12 cellular contexts compared by ENCODE assay signal in the genomic region with DNA sequence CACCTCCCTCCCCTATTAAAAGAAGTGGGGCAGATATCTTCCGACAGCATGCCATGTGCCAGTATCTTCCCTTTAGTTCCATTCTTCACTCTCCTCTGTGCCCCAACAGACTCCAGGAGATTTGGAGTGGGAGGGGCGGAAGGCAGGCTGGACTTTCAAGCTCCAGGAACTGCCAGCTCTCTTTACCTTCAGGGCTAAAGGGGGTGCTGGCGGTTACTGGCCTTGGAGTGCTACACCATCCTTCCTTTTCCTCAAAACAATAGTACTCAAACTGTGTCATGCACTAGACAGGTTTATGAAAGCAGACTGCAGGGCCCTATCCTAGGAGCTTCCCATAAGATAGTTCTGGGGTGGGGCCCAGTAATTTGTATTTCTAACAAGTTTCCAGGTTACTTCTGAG. TPM values are rescaled to one million over a fixed set of nuclear protein-coding genes. Genes with fewer than 3 reads are reported as not detected.
DNase-seq lines count a peak whose midpoint lies in the region; ATAC-seq and TF ChIP-seq lines count a peak whose summit lies in the region.
"Had no signal": no experiment of that assay in that cellular context is flagged by ENCODE, and none has a peak within 500 bp of the region (broad histone marks: within the 10 kb centered on the region; RNA-seq: fewer than 3 reads in every experiment).

No MANE protein-coding gene starts in this region.

- POLR2A ChIA-PET in activated CD8-positive, alpha-beta T cell treated with anti-CD3 and anti-CD28 coated beads, Interleukin-2, amount 10 ng/mL, durations not matched to agents 7 days and 5 days (lab: Charles Lee): interaction anchor here (0.8 to 2.9 kb wide), 2 partner anchors 13 to 25 kb away, joined by 3 to 9 read pairs; no protein-coding TSS in a partner anchor
- POLR2A ChIA-PET in HEK293T (lab: Yijun Ruan, JAX): no interaction called here

- H3K4me3 Mint-ChIP-seq in activated CD8-positive, alpha-beta memory T cell treated with anti-CD3 and anti-CD28 coated beads, Interleukin-2, amount 10 ng/mL, durations not matched to agents 7 days and 5 days: peak overlapping the region; percentile 80
- H3K4me3 Mint-ChIP-seq in activated CD8-positive, alpha-beta T cell treated with anti-CD3 and anti-CD28 coated beads, Interleukin-2, amount 10 ng/mL, durations not matched to agents 7 days and 5 days: peak overlapping the region; percentile 72
- H3K4me3 Mint-ChIP-seq in immature natural killer cell: peak overlapping the region in 4 of 5 donors; percentile 65 to 87 (median 82)

- no peaks in the 10 kb centered on the region for H3K27me3 ChIP-seq in suprapubic skin
- H3K27me3 ChIP-seq: hepatocyte had no signal

- peak overlapping the region; percentile 23 for H3K4me3 ChIP-seq in suprapubic skin
- H3K4me3 ChIP-seq: A549, hepatocyte had no signal

- peaks cover 44% of the 10 kb centered on the region for H3K4me1 ChIP-seq in suprapubic skin

- peak overlapping the region; percentile 99 for H3K27ac Mint-ChIP-seq in activated CD8-positive, alpha-beta memory T cell treated with anti-CD3 and anti-CD28 coated beads, Interleukin-2, amount 10 ng/mL, durations not matched to agents 7 days and 5 days
- H3K27ac Mint-ChIP-seq in activated CD8-positive, alpha-beta T cell treated with anti-CD3 and anti-CD28 coated beads, Interleukin-2, amount 10 ng/mL, durations not matched to agents 7 days and 5 days: peak overlapping the region; percentile 99
- H3K27ac Mint-ChIP-seq in immature natural killer cell: peak overlapping the region; percentile 87 to 93 (median 90)

- TF ChIP-seq EP300 in suprapubic skin (IDR thresholded peaks at IDR 0.05): no peak

- 62% methylated on average over 3 of the region's 3 CpGs for WGBS in suprapubic skin

- no peak for TF ChIP-seq CTCF in suprapubic skin (IDR thresholded peaks at IDR 0.05)

- no peaks in the 10 kb centered on the region for H3K9me3 ChIP-seq in suprapubic skin
- H3K9me3 ChIP-seq: A549 had no signal

- CTCF ChIA-PET in activated CD8-positive, alpha-beta memory T cell treated with anti-CD3 and anti-CD28 coated beads, Interleukin-2, amount 10 ng/mL, durations not matched to agents 7 days and 5 days (lab: Charles Lee): interaction anchor here (0.8 to 2.5 kb wide), 5 partner anchors 24 to 413 kb away, joined by 3 to 14 read pairs (median 6); no protein-coding TSS in a partner anchor
- CTCF ChIA-PET in activated CD8-positive, alpha-beta T cell treated with anti-CD3 and anti-CD28 coated beads, Interleukin-2, amount 10 ng/mL, durations not matched to agents 7 days and 5 days (lab: Charles Lee): interaction anchor here (1.5 to 5.2 kb wide), 6 partner anchors 13 to 412 kb away, joined by 5 to 54 read pairs (median 7); a partner anchor contains a TSS
- CTCF ChIA-PET in HEK293T (lab: Yijun Ruan, JAX): no interaction called here

- peak overlapping the region; percentile 77 for H3K27ac ChIP-seq in suprapubic skin
- H3K27ac ChIP-seq: A549, hepatocyte had no signal

- no peak for TF ChIP-seq POLR2A in suprapubic skin (IDR thresholded peaks at IDR 0.05)

- peaks cover 39% of the 10 kb centered on the region for H3K36me3 Mint-ChIP-seq in activated CD8-positive, alpha-beta memory T cell treated with anti-CD3 and anti-CD28 coated beads, Interleukin-2, amount 10 ng/mL, durations not matched to agents 7 days and 5 days
- H3K36me3 Mint-ChIP-seq in activated CD8-positive, alpha-beta T cell treated with anti-CD3 and anti-CD28 coated beads, Interleukin-2, amount 10 ng/mL, durations not matched to agents 7 days and 5 days (ENCODE audit: low read depth): peaks cover 61% of the 10 kb centered on the region
- no peaks in the 10 kb centered on the region for H3K36me3 Mint-ChIP-seq in immature natural killer cell

- DNase-seq in activated CD8-positive, alpha-beta memory T cell treated with anti-CD3 and anti-CD28 coated beads, Interleukin-2, amount 10 ng/mL, durations not matched to agents 7 days and 5 days: peak; percentile 51
- no peak for DNase-seq in activated CD8-positive, alpha-beta memory T cell treated with anti-CD3 and anti-CD28 coated beads for 24 hours
- DNase-seq in activated CD8-positive, alpha-beta T cell treated with anti-CD3 and anti-CD28 coated beads, Interleukin-2, amount 10 ng/mL, durations not matched to agents 7 days and 5 days: peak; percentile 29
- DNase-seq in immature natural killer cell: no peak
- DNase-seq in suprapubic skin (ENCODE audit: low spot score in 2 of 2): no peak
- DNase-seq in NCI-H2081 (lab: John Stamatoyannopoulos, UW): no peak
- no peak for DNase-seq in HEK293T (ENCODE audit: extremely low spot score)
- no peak for DNase-seq in NCI-H2107 (lab: John Stamatoyannopoulos, UW)
- DNase-seq: NCI-H1694 treated with DMSO at 0.1 percent for 48 hours had no signal

- no peaks in the 10 kb centered on the region for H3K27me3 Mint-ChIP-seq in activated CD8-positive, alpha-beta memory T cell treated with anti-CD3 and anti-CD28 coated beads, Interleukin-2, amount 10 ng/mL, durations not matched to agents 7 days and 5 days
- H3K27me3 Mint-ChIP-seq in activated CD8-positive, alpha-beta T cell treated with anti-CD3 and anti-CD28 coated beads, Interleukin-2, amount 10 ng/mL, durations not matched to agents 7 days and 5 days (ENCODE audit: low read depth): no peaks in the 10 kb centered on the region
- H3K27me3 Mint-ChIP-seq in immature natural killer cell (ENCODE audit: low read depth in 3 of 3): no peaks in the 10 kb centered on the region

- peak; percentile 3 for ATAC-seq in activated CD8-positive, alpha-beta memory T cell treated with anti-CD3 and anti-CD28 coated beads, Interleukin-2, amount 10 ng/mL, durations not matched to agents 7 days and 5 days
- no peak for ATAC-seq in activated CD8-positive, alpha-beta T cell treated with anti-CD3 and anti-CD28 coated beads, Interleukin-2, amount 10 ng/mL, durations not matched to agents 7 days and 5 days
- ATAC-seq: A549, SK-N-SH treated with all-trans-retinoic acid at 6 μM for 48 hours had no signal

- peaks cover 70% of the 10 kb centered on the region for H3K4me1 Mint-ChIP-seq in activated CD8-positive, alpha-beta memory T cell treated with anti-CD3 and anti-CD28 coated beads, Interleukin-2, amount 10 ng/mL, durations not matched to agents 7 days and 5 days
- H3K4me1 Mint-ChIP-seq in activated CD8-positive, alpha-beta T cell treated with anti-CD3 and anti-CD28 coated beads, Interleukin-2, amount 10 ng/mL, durations not matched to agents 7 days and 5 days (ENCODE audit: low read depth): peaks cover 81% of the 10 kb centered on the region
- H3K4me1 Mint-ChIP-seq in immature natural killer cell: peaks cover 41 to 71% of the 10 kb centered on the region in 2 donors

- no peaks in the 10 kb centered on the region for H3K36me3 ChIP-seq in suprapubic skin

- H3K9me3 Mint-ChIP-seq in activated CD8-positive, alpha-beta memory T cell treated with anti-CD3 and anti-CD28 coated beads, Interleukin-2, amount 10 ng/mL, durations not matched to agents 7 days and 5 days (ENCODE audit: low read depth): no peaks in the 10 kb centered on the region
- peaks cover 14% of the 10 kb centered on the region for H3K9me3 Mint-ChIP-seq in activated CD8-positive, alpha-beta T cell treated with anti-CD3 and anti-CD28 coated beads, Interleukin-2, amount 10 ng/mL, durations not matched to agents 7 days and 5 days (ENCODE audit: insufficient read depth)
- no peaks in the 10 kb centered on the region for H3K9me3 Mint-ChIP-seq in immature natural killer cell

TF ChIP-seq in HEK293T, 16 proteins besides CTCF, POLR2A, EP300 and RAD21:
- TF ChIP-seq NFRKB (IDR thresholded peaks at IDR 0.05) (no peak), L3MBTL2 (conservative IDR thresholded peaks at IDR 0.05) (no peak), FOXM1 (IDR thresholded peaks at IDR 0.05; ENCODE audit: borderline replicate concordance) (no peak), SUZ12 (IDR thresholded peaks at IDR 0.05) (no peak), ELF4 (IDR thresholded peaks at IDR 0.05) (no peak), FOXK2 (IDR thresholded peaks at IDR 0.05) (no peak), ARNT (IDR thresholded peaks at IDR 0.05) (no peak), BHLHE40 (IDR thresholded peaks at IDR 0.05; ENCODE audit: borderline replicate concordance) (no peak), FOXA1 (IDR thresholded peaks at IDR 0.05) (no peak), SP1 (IDR thresholded peaks at IDR 0.05) (no peak), LEF1 (IDR thresholded peaks at IDR 0.05; ENCODE audit: borderline replicate concordance) (no peak), CTBP1 (IDR thresholded peaks at IDR 0.05; ENCODE audit: borderline replicate concordance) (no peak), ZNF384 (IDR thresholded peaks at IDR 0.05) (no peak)

RNA-seq across cellular contexts. Expression of a gene that starts 6.0 kb away (rescaled TPM):
- total RNA-seq in activated CD8-positive, alpha-beta memory T cell treated with anti-CD3 and anti-CD28 coated beads, Interleukin-2, amount 10 ng/mL, durations not matched to agents 7 days and 5 days: 10 to 100 TPM; 30.1 to 30.8 TPM
- 10 to 100 TPM; 40.9 to 45.3 TPM for total RNA-seq in activated CD8-positive, alpha-beta T cell treated with anti-CD3 and anti-CD28 coated beads, Interleukin-2, amount 10 ng/mL, durations not matched to agents 7 days and 5 days
- polyA plus RNA-seq in immature natural killer cell: 10 to 100 TPM; 22.7 to 28.8 (median 27.9) TPM
- total RNA-seq in suprapubic skin: 10 to 100 TPM; 17.6 to 25.2 (median 20.7) TPM

RNA-seq across cellular contexts. Expression of a gene that starts 6.4 kb away (rescaled TPM):
- total RNA-seq in activated CD8-positive, alpha-beta memory T cell treated with anti-CD3 and anti-CD28 coated beads, Interleukin-2, amount 10 ng/mL, durations not matched to agents 7 days and 5 days: 10 to 100 TPM; 17.9 to 22.1 TPM
- total RNA-seq in activated CD8-positive, alpha-beta T cell treated with anti-CD3 and anti-CD28 coated beads, Interleukin-2, amount 10 ng/mL, durations not matched to agents 7 days and 5 days: 10 to 100 TPM; 17.7 to 18.5 TPM
- polyA plus RNA-seq in immature natural killer cell: 1 to 10 TPM; 8.2 to 9.9 (median 8.8) TPM
- total RNA-seq in suprapubic skin: 10 to 100 TPM in 2 of 4 donors, 1 to 10 TPM in 2; 8.2 to 13.4 (median 10.8) TPM

Comparison
In these comparisons a context has a peak if more than half of its experiments do, and no peak if none do; other contexts are left out.
1. DNase-seq: peak in activated CD8-positive, alpha-beta memory T cell treated with anti-CD3 and anti-CD28 coated beads, Interleukin-2, amount 10 ng/mL, durations not matched to agents 7 days and 5 days (single experiment) and activated CD8-positive, alpha-beta T cell treated with anti-CD3 and anti-CD28 coated beads, Interleukin-2, amount 10 ng/mL, durations not matched to agents 7 days and 5 days (single experiment); none in activated CD8-positive, alpha-beta memory T cell treated with anti-CD3 and anti-CD28 coated beads for 24 hours (single experiment), immature natural killer cell (0 of 3), suprapubic skin (0 of 2), NCI-H2081 (0 of 2), HEK293T (single experiment) and NCI-H2107 (single experiment).
2. Peak in every context shown above with its lines, with median percentiles within 50 percentile points of each other: H3K27ac Mint-ChIP-seq and H3K4me3 Mint-ChIP-seq.